Comparison of ENCODE assay signal across 7 cellular contexts in genomic region chr22:31969789-31970489, GRCh38.
DNase-seq lines count a peak whose midpoint lies in the region; TF ChIP-seq lines count a peak whose summit lies in the region.

No MANE protein-coding gene starts in this region.

- DNase-seq in GM13976 (ENCODE audit: low spot score): peak; percentile 83
- peak; percentile 64 for DNase-seq in HK-2 (ENCODE audit: unreplicated experiment)
- peak; percentile 72 for DNase-seq in NCI-H82 (lab: John Stamatoyannopoulos, UW)
- peak; percentile 76 for DNase-seq in activated CD8-positive, alpha-beta memory T cell treated with anti-CD3 and anti-CD28 coated beads, Interleukin-2, amount 50 U/mL, for 48 hours
- peak; percentile 93 for DNase-seq in epithelial cell of esophagus (ENCODE audit: low read depth)
- peak; percentile 53 for DNase-seq in midbrain (lab: John Stamatoyannopoulos, UW)
- DNase-seq in stimulated activated naive CD4-positive, alpha-beta T cell (lab: John Stamatoyannopoulos, UW): peak; percentile 24 to 63 (median 43)

- in situ Hi-C loops in GM13976 (cut with MboI; ENCODE audit: low sequenced_read_pairs, unreplicated experiment): loop anchor here (10.0 kb wide), 1 partner anchor 105 kb away; no protein-coding TSS in a partner anchor

- H3K4me3 ChIP-seq in epithelial cell of esophagus (ENCODE audit: low read length): peak overlapping the region; percentile 49

- TF ChIP-seq CTCF in GM13976 (IDR thresholded peaks at IDR 0.05; ENCODE audit: borderline replicate concordance, control extremely low read depth, extremely low read depth, insufficient read depth, missing control alignments): peak; percentile 52
- peak; percentile 86 for TF ChIP-seq CTCF in epithelial cell of esophagus (IDR thresholded peaks at IDR 0.05; ENCODE audit: insufficient read depth, low read depth, low read length, missing control alignments)

Comparison
In these comparisons a context has a peak if more than half of its experiments do, and no peak if none do; other contexts are left out.
1. Peak in every context shown above with its lines: DNase-seq and H3K4me3 ChIP-seq.
2. DNase-seq: peak in every context shown above with its lines; median percentile 93 in epithelial cell of esophagus; 83 in GM13976; 76 in activated CD8-positive, alpha-beta memory T cell treated with anti-CD3 and anti-CD28 coated beads, Interleukin-2, amount 50 U/mL, for 48 hours; 72 in NCI-H82; 64 in HK-2; 53 in midbrain; 43 in stimulated activated naive CD4-positive, alpha-beta T cell.